In genomic region chr19:18502236-18502632, GRCh38 we compare ENCODE assay signal across 15 cellular contexts. TPM values are rescaled to one million over a fixed set of nuclear protein-coding genes. Genes with fewer than 3 reads are reported as not detected.
DNase-seq lines count a peak whose midpoint lies in the region; ATAC-seq and TF ChIP-seq lines count a peak whose summit lies in the region.
"Had no signal": no experiment of that assay in that cellular context is flagged by ENCODE, and none has a peak within 500 bp of the region (broad histone marks: within the 10 kb centered on the region; RNA-seq: fewer than 3 reads in every experiment).

No MANE protein-coding gene starts in this region.

- ATAC-seq in Right ventricle myocardium superior (ENCODE audit: poor library complexity) = no peak
- no peak for ATAC-seq in natural killer cell
- ATAC-seq: GM12878 had no signal

- no peak for TF ChIP-seq EP300 in transverse colon (IDR thresholded peaks at IDR 0.05; ENCODE audit: low read depth)

- TF ChIP-seq CTCF in left ventricle myocardium inferior (IDR thresholded peaks at IDR 0.05; ENCODE audit: borderline replicate concordance) = no peak
- no peak for TF ChIP-seq CTCF in coronary artery (IDR thresholded peaks at IDR 0.05)
- TF ChIP-seq CTCF in natural killer cell (IDR thresholded peaks at IDR 0.05) = no peak
- TF ChIP-seq CTCF in transverse colon (IDR thresholded peaks at IDR 0.05) = no peak
- no peak for TF ChIP-seq CTCF in GM13977 (IDR thresholded peaks at IDR 0.05; ENCODE audit: extremely low read depth, insufficient read depth, missing control alignments)

- in situ Hi-C loops in transverse colon (cut with MboI; ENCODE audit: low pct_ligation_motif_present in 1 of 4, low pct_unique_long_range_greater_than_20kb in 1 of 4, low sequenced_read_pairs in 3 of 4) (no loop called here), GM13977 (cut with MboI; ENCODE audit: low pct_unique_long_range_greater_than_20kb, low sequenced_read_pairs, unreplicated experiment) (no loop called here)

- H3K36me3 ChIP-seq in left ventricle myocardium inferior (no peaks in the 10 kb centered on the region), transverse colon (no peaks in the 10 kb centered on the region)

- no peaks in the 10 kb centered on the region for H3K9me3 Mint-ChIP-seq in natural killer cell
- H3K9me3 Mint-ChIP-seq: nephron had no signal

- H3K9me3 ChIP-seq in left ventricle myocardium inferior (replicated peaks) = no peaks in the 10 kb centered on the region
- H3K9me3 ChIP-seq in transverse colon = no peaks in the 10 kb centered on the region

- WGBS in transverse colon (ENCODE audit: low coverage in 1 of 2), 2 donors = 67% methylated on average over 6 of the region's 6 CpGs; no CpG with 5 or more reads in 1 of the 2 donors

- TF ChIP-seq POLR2A in transverse colon (IDR thresholded peaks at IDR 0.05) (no peak), erythroblast (IDR thresholded peaks at IDR 0.05; ENCODE audit: low read length) (no peak)

- intact Hi-C loops in left ventricle myocardium inferior (cut with micrococcal nuclease) (no loop called here), Right ventricle myocardium superior (cut with DNase I) (no loop called here), natural killer cell (cut with micrococcal nuclease) (no loop called here), transverse colon (cut with DNase I; ENCODE audit: low total_unique reads) (loop anchor here (5.0 kb wide), 1 partner anchor 335 kb away; no protein-coding TSS in a partner anchor)

- H3K4me1 ChIP-seq in left ventricle myocardium inferior (peaks cover 99% of the 10 kb centered on the region), transverse colon (peaks cover 63 to 91% (median 83%) of the 10 kb centered on the region in 4 donors)

- DNase-seq in left ventricle myocardium inferior = no peak
- no peak for DNase-seq in Right ventricle myocardium superior
- DNase-seq in coronary artery (ENCODE audit: low spot score) = no peak
- DNase-seq in natural killer cell = no peak
- no peak for DNase-seq in transverse colon
- DNase-seq in erythroblast (lab: John Stamatoyannopoulos, UW) = no peak
- no peak for DNase-seq in amygdala (lab: John Stamatoyannopoulos, UW)
- DNase-seq in GM13977 (ENCODE audit: low spot score) = no peak
- DNase-seq: activated CD8-positive, alpha-beta memory T cell treated with anti-CD3 and anti-CD28 coated beads for 24 hours; IMR-90; PC-9 had no signal

- peak overlapping the region; percentile 54 for H3K4me3 Mint-ChIP-seq in natural killer cell
- H3K4me3 Mint-ChIP-seq: activated naive CD8-positive, alpha-beta T cell; nephron had no signal

- peaks cover 77 to 84% of the 10 kb centered on the region in 2 donors for H3K4me1 Mint-ChIP-seq in natural killer cell

- peak overlapping the region; percentile 24 for H3K4me3 ChIP-seq in left ventricle myocardium inferior
- H3K4me3 ChIP-seq in coronary artery = peak overlapping the region; percentile 44
- no peak overlapping the region for H3K4me3 ChIP-seq in transverse colon
- H3K4me3 ChIP-seq: GM12878, PC-9, smooth muscle cell had no signal

- peak overlapping the region; percentile 56 to 93 for H3K27ac Mint-ChIP-seq in natural killer cell
- H3K27ac Mint-ChIP-seq: activated naive CD8-positive, alpha-beta T cell had no signal

- H3K27ac ChIP-seq in left ventricle myocardium inferior (replicated peaks) (peak overlapping the region; percentile 94), coronary artery (peak overlapping the region; percentile 52 to 83), transverse colon (peak overlapping the region; percentile 70 to 79 (median 77))
- H3K27ac ChIP-seq: PC-9 had no signal

- H3K27me3 ChIP-seq in left ventricle myocardium inferior (ENCODE audit: low read depth) (no peaks in the 10 kb centered on the region), transverse colon (no peaks in the 10 kb centered on the region)

- no peaks in the 10 kb centered on the region for H3K27me3 Mint-ChIP-seq in natural killer cell (ENCODE audit: low read depth in 2 of 2)
- H3K27me3 Mint-ChIP-seq: activated naive CD8-positive, alpha-beta T cell had no signal

- no peaks in the 10 kb centered on the region for H3K36me3 Mint-ChIP-seq in natural killer cell
- H3K36me3 Mint-ChIP-seq: activated naive CD8-positive, alpha-beta T cell had no signal

RNA-seq across cellular contexts. Expression of gene ELL, which starts 19.6 kb away (rescaled TPM):
- total RNA-seq in left ventricle myocardium inferior (7.9 TPM), Right ventricle myocardium superior (7.5 TPM), natural killer cell (10 to 100 TPM; 61.1 to 64.3 (median 63.8) TPM), transverse colon (10 to 100 TPM; 16.2 to 72.2 (median 18.0) TPM)

RNA-seq across cellular contexts. Expression of gene FKBP8, which starts 41.1 kb away (rescaled TPM):
- total RNA-seq in left ventricle myocardium inferior (153 TPM), Right ventricle myocardium superior (182 TPM), natural killer cell (100 to 1,000 TPM; 149 to 179 (median 162) TPM), transverse colon (100 to 1,000 TPM; 267 to 318 (median 275) TPM)

RNA-seq across cellular contexts. Expression of gene KXD1, which starts 55.4 kb away (rescaled TPM):
- total RNA-seq in left ventricle myocardium inferior (52.0 TPM), Right ventricle myocardium superior (44.4 TPM), natural killer cell (10 to 100 TPM; 83.2 to 88.8 (median 86.9) TPM), transverse colon (100 to 1,000 TPM in 2 of 4 donors, 10 to 100 TPM in 2; 62.1 to 195 (median 98.0) TPM)

Comparison
In these comparisons a context has a peak if more than half of its experiments do, and no peak if none do; other contexts are left out.
1. H3K4me3 ChIP-seq: peak in left ventricle myocardium inferior (single experiment) and coronary artery (single experiment); none in transverse colon (0 of 4).
2. Peak in every context shown above with its lines, with median percentiles within 50 percentile points of each other: H3K27ac ChIP-seq.